Comparison of ENCODE assay signal across 20 cellular contexts in genomic region chr17:57572062-57572461, GRCh38.
DNase-seq lines count a peak whose midpoint lies in the region; ATAC-seq and TF ChIP-seq lines count a peak whose summit lies in the region.
"Had no signal": no experiment of that assay in that cellular context is flagged by ENCODE, and none has a peak within 500 bp of the region (broad histone marks: within the 10 kb centered on the region; RNA-seq: fewer than 3 reads in every experiment).

No MANE protein-coding gene starts in this region.

- TF ChIP-seq EP300 in upper lobe of left lung (IDR thresholded peaks at IDR 0.05) = no peak

- H3K36me3 ChIP-seq in ascending aorta (no peaks in the 10 kb centered on the region), neural progenitor cell (no peaks in the 10 kb centered on the region), upper lobe of left lung (no peaks in the 10 kb centered on the region)
- H3K36me3 ChIP-seq: lower lobe of right lung had no signal

- H3K27me3 Mint-ChIP-seq in neural progenitor cell (ENCODE audit: insufficient read depth, low read depth) = peaks cover 5% of the 10 kb centered on the region
- H3K27me3 Mint-ChIP-seq in activated CD8-positive, alpha-beta T cell treated with anti-CD3 and anti-CD28 coated beads, Interleukin-2, amount 10 ng/mL, durations not matched to agents 7 days and 5 days (ENCODE audit: low read depth) = no peaks in the 10 kb centered on the region

- H3K9me3 ChIP-seq in ascending aorta (no peaks in the 10 kb centered on the region), neural progenitor cell (ENCODE audit: low read depth) (no peaks in the 10 kb centered on the region), upper lobe of left lung (no peaks in the 10 kb centered on the region)
- H3K9me3 ChIP-seq: lower lobe of right lung had no signal

- peaks cover 43% of the 10 kb centered on the region for H3K36me3 Mint-ChIP-seq in neural progenitor cell
- no peaks in the 10 kb centered on the region for H3K36me3 Mint-ChIP-seq in activated CD8-positive, alpha-beta T cell treated with anti-CD3 and anti-CD28 coated beads, Interleukin-2, amount 10 ng/mL, durations not matched to agents 7 days and 5 days (ENCODE audit: low read depth)
- H3K36me3 Mint-ChIP-seq: activated naive CD4-positive, alpha-beta T cell treated with anti-CD3 and anti-CD28 coated beads, Interleukin-2, amount 50 U/mL, for 72 hours had no signal

- peak overlapping the region; percentile 79 to 88 for H3K27ac ChIP-seq in ascending aorta
- no peak overlapping the region for H3K27ac ChIP-seq in neural progenitor cell
- H3K27ac ChIP-seq in upper lobe of left lung = no peak overlapping the region
- H3K27ac ChIP-seq: lower lobe of right lung had no signal

- H3K79me2 ChIP-seq in neural progenitor cell (ENCODE audit: low read depth) = peaks cover 29% of the 10 kb centered on the region

- H3K4me1 ChIP-seq in ascending aorta (peaks cover 11 to 37% of the 10 kb centered on the region in 2 donors), neural progenitor cell (peaks cover 52% of the 10 kb centered on the region), upper lobe of left lung (no peaks in the 10 kb centered on the region)
- H3K4me1 ChIP-seq: lower lobe of right lung had no signal

- no peaks in the 10 kb centered on the region for H3K9me3 Mint-ChIP-seq in neural progenitor cell
- H3K9me3 Mint-ChIP-seq in activated CD8-positive, alpha-beta T cell treated with anti-CD3 and anti-CD28 coated beads, Interleukin-2, amount 10 ng/mL, durations not matched to agents 7 days and 5 days (ENCODE audit: insufficient read depth) = no peaks in the 10 kb centered on the region
- H3K9me3 Mint-ChIP-seq: activated naive CD4-positive, alpha-beta T cell treated with anti-CD3 and anti-CD28 coated beads, Interleukin-2, amount 50 U/mL, for 72 hours; immature natural killer cell had no signal

- no peak overlapping the region for H3K4me3 Mint-ChIP-seq in neural progenitor cell
- H3K4me3 Mint-ChIP-seq in activated CD8-positive, alpha-beta T cell treated with anti-CD3 and anti-CD28 coated beads, Interleukin-2, amount 10 ng/mL, durations not matched to agents 7 days and 5 days = no peak overlapping the region
- H3K4me3 Mint-ChIP-seq: immature natural killer cell had no signal

- TF ChIP-seq CTCF in ascending aorta (IDR thresholded peaks at IDR 0.05) (no peak), neural progenitor cell (IDR thresholded peaks at IDR 0.05) (no peak), upper lobe of left lung (IDR thresholded peaks at IDR 0.05) (no peak)

- POLR2A ChIA-PET in activated CD8-positive, alpha-beta T cell treated with anti-CD3 and anti-CD28 coated beads, Interleukin-2, amount 10 ng/mL, durations not matched to agents 7 days and 5 days (lab: Charles Lee) = interaction anchor here (1.1 kb wide), 1 partner anchor 22 kb away, joined by 3 read pairs; no protein-coding TSS in a partner anchor

- intact Hi-C loops in ascending aorta (cut with DNase I) = loop anchor here (2.0 kb wide), 1 partner anchor 17 kb away; no protein-coding TSS in a partner anchor

- no peak overlapping the region for H2AFZ ChIP-seq in neural progenitor cell (replicated peaks)

- H3K27me3 ChIP-seq in ascending aorta (no peaks in the 10 kb centered on the region), neural progenitor cell (no peaks in the 10 kb centered on the region), upper lobe of left lung (no peaks in the 10 kb centered on the region)

- peaks cover 31% of the 10 kb centered on the region for H3F3A ChIP-seq in neural progenitor cell (ENCODE audit: low read depth)

- H3K4me2 ChIP-seq in neural progenitor cell = no peak overlapping the region

- no peak for TF ChIP-seq POLR2A in upper lobe of left lung (IDR thresholded peaks at IDR 0.05)

- H3K4me3 ChIP-seq in ascending aorta = no peak overlapping the region
- H3K4me3 ChIP-seq in neural progenitor cell = no peak overlapping the region
- no peak overlapping the region for H3K4me3 ChIP-seq in upper lobe of left lung
- H3K4me3 ChIP-seq: lower lobe of right lung had no signal

- WGBS in upper lobe of left lung, 2 donors = 90 to 92% methylated on average over 6 of the region's 6 CpGs

- H4K20me1 ChIP-seq in neural progenitor cell (ENCODE audit: low read depth) = peaks cover 42% of the 10 kb centered on the region

- no peak overlapping the region for H3K9ac ChIP-seq in neural progenitor cell

- DNase-seq in NCI-H1417 (lab: John Stamatoyannopoulos, UW) (peak in 2 of 3 experiments; percentile 35 to 39), NCI-H1417 treated with DMSO at 0.1 percent for 48 hours (lab: John Stamatoyannopoulos, UW) (no peak), NCI-H2029 treated with DMSO at 0.1 percent for 48 hours (lab: John Stamatoyannopoulos, UW) (peak; percentile 46), ascending aorta (ENCODE audit: low spot score in 2 of 2) (peak in 1 of 2 donors; percentile 81), neural progenitor cell (ENCODE audit: low spot score) (no peak), NCI-H526 treated with DMSO at 0.1 percent for 48 hours (lab: John Stamatoyannopoulos, UW) (no peak), upper lobe of left lung (no peak)
- no peak for DNase-seq in activated CD8-positive, alpha-beta T cell treated with anti-CD3 and anti-CD28 coated beads, Interleukin-2, amount 10 ng/mL, durations not matched to agents 7 days and 5 days
- DNase-seq: 8988T, AML-193, cortex of kidney, H7, immature natural killer cell, lower lobe of right lung, MM.1S, NCI-H2107, retina, RPMI8226 had no signal

- peak overlapping the region; percentile 74 for H3K27ac Mint-ChIP-seq in neural progenitor cell
- no peak overlapping the region for H3K27ac Mint-ChIP-seq in activated CD8-positive, alpha-beta T cell treated with anti-CD3 and anti-CD28 coated beads, Interleukin-2, amount 10 ng/mL, durations not matched to agents 7 days and 5 days
- H3K27ac Mint-ChIP-seq: activated naive CD4-positive, alpha-beta T cell treated with anti-CD3 and anti-CD28 coated beads, Interleukin-2, amount 50 U/mL, for 72 hours; immature natural killer cell had no signal

- H3K4me1 Mint-ChIP-seq in neural progenitor cell = peaks cover 67% of the 10 kb centered on the region
- no peaks in the 10 kb centered on the region for H3K4me1 Mint-ChIP-seq in activated CD8-positive, alpha-beta T cell treated with anti-CD3 and anti-CD28 coated beads, Interleukin-2, amount 10 ng/mL, durations not matched to agents 7 days and 5 days (ENCODE audit: low read depth)

- no peak for ATAC-seq in activated CD8-positive, alpha-beta T cell treated with anti-CD3 and anti-CD28 coated beads, Interleukin-2, amount 10 ng/mL, durations not matched to agents 7 days and 5 days
- no peak for ATAC-seq in upper lobe of left lung (ENCODE audit: low FRiP score in 2 of 2)
- ATAC-seq: activated CD4-positive, CD25-positive, alpha-beta regulatory T cell treated with anti-CD3 and anti-CD28 coated beads, Interleukin-2, amount 50 U/mL, for 24 hours; activated naive CD4-positive, alpha-beta T cell treated with anti-CD3 and anti-CD28 coated beads, Interleukin-2, amount 50 U/mL, for 72 hours; lower lobe of right lung had no signal

- CTCF ChIA-PET in activated CD8-positive, alpha-beta T cell treated with anti-CD3 and anti-CD28 coated beads, Interleukin-2, amount 10 ng/mL, durations not matched to agents 7 days and 5 days (lab: Charles Lee) = interaction anchor here (0.8 to 1.0 kb wide), 2 partner anchors 20 to 27 kb away, joined by 3 to 4 read pairs; no protein-coding TSS in a partner anchor

Comparison
In these comparisons a context has a peak if more than half of its experiments do, and no peak if none do; other contexts are left out.
1. DNase-seq: peak in NCI-H1417 (2 of 3) and NCI-H2029 treated with DMSO at 0.1 percent for 48 hours (single experiment); none in NCI-H1417 treated with DMSO at 0.1 percent for 48 hours (single experiment), neural progenitor cell (single experiment), activated CD8-positive, alpha-beta T cell treated with anti-CD3 and anti-CD28 coated beads, Interleukin-2, amount 10 ng/mL, durations not matched to agents 7 days and 5 days (single experiment), NCI-H526 treated with DMSO at 0.1 percent for 48 hours (single experiment) and upper lobe of left lung (0 of 2).
2. H3K27ac ChIP-seq: peak in ascending aorta (2 of 2); none in neural progenitor cell (single experiment) and upper lobe of left lung (0 of 4).